In the genomic region with DNA sequence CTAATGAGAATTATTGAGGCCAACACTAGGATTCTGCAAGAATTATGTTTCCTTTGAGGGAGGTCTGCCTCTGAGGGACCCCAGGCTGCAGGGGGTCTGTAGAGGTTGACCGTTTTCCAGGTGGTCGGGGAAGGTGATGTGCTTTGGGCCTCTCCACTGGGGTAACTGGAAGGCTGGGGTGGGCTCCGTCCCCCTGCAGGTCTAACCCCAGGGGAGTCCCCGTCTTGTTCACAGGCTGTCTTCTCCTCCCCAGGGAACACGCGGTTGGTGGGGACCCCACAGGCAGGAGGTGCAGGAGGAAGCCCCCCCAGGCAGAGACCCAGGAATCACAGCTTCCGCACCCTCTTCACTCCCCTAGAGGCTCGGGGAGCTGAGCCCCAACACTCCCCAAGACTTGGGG, we compare ENCODE assay signal across 28 cellular contexts.
"Had no signal": no experiment of that assay in that cellular context is flagged by ENCODE, and none has a peak within 500 bp of the region (broad histone marks: within the 10 kb centered on the region; RNA-seq: fewer than 3 reads in every experiment).

No MANE protein-coding gene starts in this region.

- H3K4me1 ChIP-seq: esophagus squamous epithelium, heart right ventricle, left lung, pancreas, right lobe of liver, thyroid gland had no signal

- H3K4me1 Mint-ChIP-seq: mesothelial cell of epicardium; naive B cell; stimulated activated effector memory CD8-positive, alpha-beta T cell treated with anti-CD3 and anti-CD28 coated beads, Interleukin-12 subunit alpha, Interleukin-12 subunit beta, amount 100 ng/mL, for 72 hours had no signal

- DNase-seq: cortex of kidney; effector memory CD8-positive, alpha-beta T cell; erythroblast; esophagus squamous epithelium; foreskin melanocyte; glutamatergic neuron; heart right ventricle; hippocampal formation; left cardiac atrium; mesenchymal stem cell; mucosa of descending colon; naive B cell; occipital lobe; pancreas; small intestine; stimulated activated CD4-positive, alpha-beta T cell treated with anti-CD3 and anti-CD28 coated beads, Interleukin-12 subunit alpha, Interleukin-12 subunit beta, amount 100 ng/mL, for 4 hours; stimulated activated CD4-positive, alpha-beta T cell treated with anti-CD3 and anti-CD28 coated beads, Interleukin-2, amount 100 ng/mL, for 24 hours; stimulated activated CD4-positive, alpha-beta T cell treated with anti-CD3 and anti-CD28 coated beads, Interleukin-4, amount 100 ng/mL, for 24 hours; stimulated activated naive CD4-positive, alpha-beta T cell treated with Interleukin-2 at 50 U/mL for 16 hours; stomach; thyroid gland; trophoblast cell had no signal

- H3K27me3 ChIP-seq: pancreas, right lobe of liver, thyroid gland had no signal

- H3K27ac ChIP-seq: esophagus squamous epithelium, heart right ventricle, left lung, pancreas, right lobe of liver, stomach, thyroid gland had no signal

- H3K36me3 Mint-ChIP-seq: mesothelial cell of epicardium; naive B cell; natural killer cell treated with Interleukin-12 subunit alpha and Interleukin-12 subunit beta and Interleukin-15 and Interleukin-18, amount 100 ng/mL, for 72 hours; stimulated activated effector memory CD8-positive, alpha-beta T cell treated with anti-CD3 and anti-CD28 coated beads, Interleukin-12 subunit alpha, Interleukin-12 subunit beta, amount 100 ng/mL, for 72 hours had no signal

- H3K36me3 ChIP-seq: esophagus squamous epithelium, heart right ventricle, left lung, pancreas, right lobe of liver, stomach, thyroid gland had no signal

- H3K4me3 Mint-ChIP-seq: effector memory CD8-positive, alpha-beta T cell; mesothelial cell of epicardium; naive B cell; natural killer cell treated with Interleukin-12 subunit alpha and Interleukin-12 subunit beta and Interleukin-15 and Interleukin-18, amount 100 ng/mL, for 72 hours; stimulated activated effector memory CD8-positive, alpha-beta T cell treated with anti-CD3 and anti-CD28 coated beads, Interleukin-12 subunit alpha, Interleukin-12 subunit beta, amount 100 ng/mL, for 72 hours had no signal

- H3K9me3 ChIP-seq: esophagus squamous epithelium, heart right ventricle, left lung, mucosa of descending colon, pancreas, right lobe of liver, stomach, thyroid gland had no signal

- H3K9me3 Mint-ChIP-seq: effector memory CD8-positive, alpha-beta T cell; mesothelial cell of epicardium; natural killer cell treated with Interleukin-12 subunit alpha and Interleukin-12 subunit beta and Interleukin-15 and Interleukin-18, amount 100 ng/mL, for 72 hours; stimulated activated effector memory CD8-positive, alpha-beta T cell treated with anti-CD3 and anti-CD28 coated beads, Interleukin-12 subunit alpha, Interleukin-12 subunit beta, amount 100 ng/mL, for 72 hours had no signal

- H3K4me3 ChIP-seq: esophagus squamous epithelium, heart right ventricle, left lung, mucosa of descending colon, pancreas, right lobe of liver, stomach, thyroid gland had no signal

- ATAC-seq: effector memory CD8-positive, alpha-beta T cell; heart right ventricle; left lung; mucosa of descending colon; natural killer cell treated with Interleukin-12 subunit alpha and Interleukin-12 subunit beta and Interleukin-15 and Interleukin-18, amount 100 ng/mL, for 72 hours; pancreas; right lobe of liver; stimulated activated effector memory CD8-positive, alpha-beta T cell treated with anti-CD3 and anti-CD28 coated beads, Interleukin-12 subunit alpha, Interleukin-12 subunit beta, amount 100 ng/mL, for 72 hours had no signal

- H3K27ac Mint-ChIP-seq: effector memory CD8-positive, alpha-beta T cell; mesothelial cell of epicardium; naive B cell; natural killer cell treated with Interleukin-12 subunit alpha and Interleukin-12 subunit beta and Interleukin-15 and Interleukin-18, amount 100 ng/mL, for 72 hours; progenitor cell of endocrine pancreas; stimulated activated effector memory CD8-positive, alpha-beta T cell treated with anti-CD3 and anti-CD28 coated beads, Interleukin-12 subunit alpha, Interleukin-12 subunit beta, amount 100 ng/mL, for 72 hours had no signal
